ENCODE assay signal across 10 cellular contexts in the genomic region with DNA sequence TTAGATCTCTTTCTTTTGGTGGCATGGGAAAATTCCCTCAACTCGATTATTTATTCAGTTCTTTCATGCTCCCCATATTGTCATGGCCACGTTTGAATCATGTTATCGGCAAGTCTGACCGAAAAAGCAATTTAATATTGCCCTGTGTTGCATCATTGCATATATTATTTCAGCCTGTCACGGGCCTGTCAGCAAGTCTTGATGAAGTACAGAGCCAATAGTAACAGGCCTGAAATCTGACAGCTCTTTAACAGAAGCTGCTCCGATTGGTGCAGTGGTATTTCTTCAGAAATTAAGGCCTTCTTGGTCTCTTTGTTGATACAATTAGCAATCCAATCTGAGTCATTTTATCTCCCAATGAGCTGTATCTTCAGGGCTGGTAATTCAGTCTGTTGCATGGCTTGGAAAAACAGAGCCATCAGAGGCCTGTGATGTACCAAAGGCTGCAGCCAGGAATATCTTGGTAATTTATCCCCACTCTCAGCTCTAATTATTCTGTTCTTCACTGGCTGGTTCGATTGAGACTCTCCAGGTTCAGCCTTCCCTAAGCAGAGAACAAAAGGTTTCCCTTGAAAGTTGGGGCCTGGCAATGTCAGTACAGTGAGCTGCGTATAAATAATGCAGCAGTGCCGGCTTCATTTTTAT.
DNase-seq lines count a peak whose midpoint lies in the region; ATAC-seq, FAIRE-seq and TF ChIP-seq lines count a peak whose summit lies in the region.
"Had no signal": no experiment of that assay in that cellular context is flagged by ENCODE, and none has a peak within 500 bp of the region (broad histone marks: within the 10 kb centered on the region; RNA-seq: fewer than 3 reads in every experiment).

No MANE protein-coding gene starts in this region.

- no peak for TF ChIP-seq EP300 in upper lobe of left lung (IDR thresholded peaks at IDR 0.05)

- TF ChIP-seq CTCF in upper lobe of left lung (IDR thresholded peaks at IDR 0.05): no peak

- no peak for DNase-seq in H54 (ENCODE audit: insufficient read length, low spot score)
- peak; percentile 66 for DNase-seq in amniotic stem cell (lab: John Stamatoyannopoulos, UW)
- DNase-seq in iPS-NIHi7 (ENCODE audit: extremely low spot score): peak; percentile 20
- DNase-seq in smooth muscle cell of the brain vasculature (ENCODE audit: low read depth, low spot score): peak; percentile 6
- DNase-seq in HTR-8/SVneo (ENCODE audit: insufficient read length, low spot score): no peak
- DNase-seq in upper lobe of left lung: no peak
- DNase-seq in T-helper 2 cell: no peak
- DNase-seq: PC-9, small intestine had no signal

- WGBS in upper lobe of left lung, 2 donors: 80 to 83% methylated on average over 9 of the region's 9 CpGs

- FAIRE-seq in H54 (lab: Jason Lieb, UNC): peak; percentile 80
- no peak for FAIRE-seq in HTR-8/SVneo (lab: Jason Lieb, UNC)
- FAIRE-seq: small intestine had no signal

- H3K36me3 ChIP-seq in upper lobe of left lung: no peaks in the 10 kb centered on the region

- no peak overlapping the region for H3K4me3 ChIP-seq in upper lobe of left lung
- H3K4me3 ChIP-seq: PC-9 had no signal

- TF ChIP-seq POLR2A in H54 (IDR thresholded peaks at IDR 0.05; ENCODE audit: low read depth, low read length) (no peak), upper lobe of left lung (IDR thresholded peaks at IDR 0.05) (no peak)

- ATAC-seq in HG03139 (IDR thresholded peaks at IDR 0.05; ENCODE audit: unreplicated experiment) (no peak), upper lobe of left lung (ENCODE audit: low FRiP score in 2 of 2) (no peak)

- H3K27ac ChIP-seq in upper lobe of left lung: peak overlapping the region in 2 of 4 donors; percentile 40 to 42
- H3K27ac ChIP-seq: PC-9 had no signal

- H3K4me1 ChIP-seq in upper lobe of left lung: peaks cover 7 to 10% (median 8%) of the 10 kb centered on the region in 4 donors

- H3K9me3 ChIP-seq in upper lobe of left lung: no peaks in the 10 kb centered on the region

- no peaks in the 10 kb centered on the region for H3K27me3 ChIP-seq in upper lobe of left lung

Comparison
In these comparisons a context has a peak if more than half of its experiments do, and no peak if none do; other contexts are left out.
1. DNase-seq: peak in amniotic stem cell (single experiment), iPS-NIHi7 (single experiment) and smooth muscle cell of the brain vasculature (single experiment); none in H54 (single experiment), HTR-8/SVneo (single experiment), upper lobe of left lung (0 of 2) and T-helper 2 cell (0 of 5).